ENCODE assay signal across 2 cellular contexts in genomic region chr6:43254138-43254817, GRCh38.
TF ChIP-seq lines count a peak whose summit lies in the region.

No MANE protein-coding gene starts in this region.

TF ChIP-seq in HepG2, 621 proteins besides CTCF, POLR2A, EP300 and RAD21 (continues in another document):
- TF ChIP-seq FOSL2 (CRISPR knock-in tag; IDR thresholded peaks at IDR 0.05) (peak; percentile 25; the same call in 1 of the 2 replicates), ZNF577 (CRISPR knock-in tag; IDR thresholded peaks at IDR 0.05; ENCODE audit: borderline replicate concordance, low read depth) (no peak), ZNF776 (CRISPR knock-in tag; IDR thresholded peaks at IDR 0.05) (0 out of 2 replicates have a peak, but pooled peaks have one; percentile 29), GABPB1 (CRISPR knock-in tag; IDR thresholded peaks at IDR 0.05) (peak; percentile 35; the same call in 1 of the 2 replicates), ZNF616 (CRISPR knock-in tag; IDR thresholded peaks at IDR 0.05; ENCODE audit: low read depth) (no peak), ADNP (CRISPR knock-in tag; IDR thresholded peaks at IDR 0.05) (peak; percentile 40; the same call in 1 of the 2 replicates), PHF21A (CRISPR knock-in tag; IDR thresholded peaks at IDR 0.05) (0 out of 2 replicates have a peak, but pooled peaks have one; percentile 20), ZNF225 (CRISPR knock-in tag; IDR thresholded peaks at IDR 0.05) (0 out of 2 replicates have a peak, but pooled peaks have one; percentile 30), MXD1 (CRISPR knock-in tag; IDR thresholded peaks at IDR 0.05) (0 out of 2 replicates have a peak, but pooled peaks have one; percentile 32), GABPA (IDR thresholded peaks at IDR 0.05; ENCODE audit: low read depth, low read length) (no peak), GABPA (CRISPR knock-in tag; IDR thresholded peaks at IDR 0.05; ENCODE audit: low read depth) (peak; percentile 35; the same call in 1 of the 2 replicates), ZNF629 (CRISPR knock-in tag; conservative IDR thresholded peaks at IDR 0.05) (peak; percentile 94), ZMYM3 (CRISPR knock-in tag; IDR thresholded peaks at IDR 0.05) (peak; percentile 82), ETV5 (CRISPR knock-in tag; IDR thresholded peaks at IDR 0.05; ENCODE audit: borderline replicate concordance) (0 out of 2 replicates have a peak, but pooled peaks have one; percentile 30), ZNF251 (CRISPR knock-in tag; IDR thresholded peaks at IDR 0.05) (no peak)
- TF ChIP-seq, protein P1, sequence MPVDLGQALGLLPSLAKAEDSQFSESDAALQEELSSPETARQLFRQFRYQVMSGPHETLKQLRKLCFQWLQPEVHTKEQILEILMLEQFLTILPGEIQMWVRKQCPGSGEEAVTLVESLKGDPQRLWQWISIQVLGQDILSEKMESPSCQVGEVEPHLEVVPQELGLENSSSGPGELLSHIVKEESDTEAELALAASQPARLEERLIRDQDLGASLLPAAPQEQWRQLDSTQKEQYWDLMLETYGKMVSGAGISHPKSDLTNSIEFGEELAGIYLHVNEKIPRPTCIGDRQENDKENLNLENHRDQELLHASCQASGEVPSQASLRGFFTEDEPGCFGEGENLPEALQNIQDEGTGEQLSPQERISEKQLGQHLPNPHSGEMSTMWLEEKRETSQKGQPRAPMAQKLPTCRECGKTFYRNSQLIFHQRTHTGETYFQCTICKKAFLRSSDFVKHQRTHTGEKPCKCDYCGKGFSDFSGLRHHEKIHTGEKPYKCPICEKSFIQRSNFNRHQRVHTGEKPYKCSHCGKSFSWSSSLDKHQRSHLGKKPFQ (CRISPR knock-in tag; IDR thresholded peaks at IDR 0.05; ENCODE audit: insufficient replicate concordance) = no peak
- TF ChIP-seq, protein P2, sequence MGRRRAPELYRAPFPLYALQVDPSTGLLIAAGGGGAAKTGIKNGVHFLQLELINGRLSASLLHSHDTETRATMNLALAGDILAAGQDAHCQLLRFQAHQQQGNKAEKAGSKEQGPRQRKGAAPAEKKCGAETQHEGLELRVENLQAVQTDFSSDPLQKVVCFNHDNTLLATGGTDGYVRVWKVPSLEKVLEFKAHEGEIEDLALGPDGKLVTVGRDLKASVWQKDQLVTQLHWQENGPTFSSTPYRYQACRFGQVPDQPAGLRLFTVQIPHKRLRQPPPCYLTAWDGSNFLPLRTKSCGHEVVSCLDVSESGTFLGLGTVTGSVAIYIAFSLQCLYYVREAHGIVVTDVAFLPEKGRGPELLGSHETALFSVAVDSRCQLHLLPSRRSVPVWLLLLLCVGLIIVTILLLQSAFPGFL (CRISPR knock-in tag; IDR thresholded peaks at IDR 0.05) = no peak
- TF ChIP-seq, protein P3, sequence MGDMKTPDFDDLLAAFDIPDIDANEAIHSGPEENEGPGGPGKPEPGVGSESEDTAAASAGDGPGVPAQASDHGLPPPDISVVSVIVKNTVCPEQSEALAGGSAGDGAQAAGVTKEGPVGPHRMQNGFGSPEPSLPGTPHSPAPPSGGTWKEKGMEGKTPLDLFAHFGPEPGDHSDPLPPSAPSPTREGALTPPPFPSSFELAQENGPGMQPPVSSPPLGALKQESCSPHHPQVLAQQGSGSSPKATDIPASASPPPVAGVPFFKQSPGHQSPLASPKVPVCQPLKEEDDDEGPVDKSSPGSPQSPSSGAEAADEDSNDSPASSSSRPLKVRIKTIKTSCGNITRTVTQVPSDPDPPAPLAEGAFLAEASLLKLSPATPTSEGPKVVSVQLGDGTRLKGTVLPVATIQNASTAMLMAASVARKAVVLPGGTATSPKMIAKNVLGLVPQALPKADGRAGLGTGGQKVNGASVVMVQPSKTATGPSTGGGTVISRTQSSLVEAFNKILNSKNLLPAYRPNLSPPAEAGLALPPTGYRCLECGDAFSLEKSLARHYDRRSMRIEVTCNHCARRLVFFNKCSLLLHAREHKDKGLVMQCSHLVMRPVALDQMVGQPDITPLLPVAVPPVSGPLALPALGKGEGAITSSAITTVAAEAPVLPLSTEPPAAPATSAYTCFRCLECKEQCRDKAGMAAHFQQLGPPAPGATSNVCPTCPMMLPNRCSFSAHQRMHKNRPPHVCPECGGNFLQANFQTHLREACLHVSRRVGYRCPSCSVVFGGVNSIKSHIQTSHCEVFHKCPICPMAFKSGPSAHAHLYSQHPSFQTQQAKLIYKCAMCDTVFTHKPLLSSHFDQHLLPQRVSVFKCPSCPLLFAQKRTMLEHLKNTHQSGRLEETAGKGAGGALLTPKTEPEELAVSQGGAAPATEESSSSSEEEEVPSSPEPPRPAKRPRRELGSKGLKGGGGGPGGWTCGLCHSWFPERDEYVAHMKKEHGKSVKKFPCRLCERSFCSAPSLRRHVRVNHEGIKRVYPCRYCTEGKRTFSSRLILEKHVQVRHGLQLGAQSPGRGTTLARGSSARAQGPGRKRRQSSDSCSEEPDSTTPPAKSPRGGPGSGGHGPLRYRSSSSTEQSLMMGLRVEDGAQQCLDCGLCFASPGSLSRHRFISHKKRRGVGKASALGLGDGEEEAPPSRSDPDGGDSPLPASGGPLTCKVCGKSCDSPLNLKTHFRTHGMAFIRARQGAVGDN (CRISPR knock-in tag; IDR thresholded peaks at IDR 0.05) = peak; percentile 50
- TF ChIP-seq, protein P4, sequence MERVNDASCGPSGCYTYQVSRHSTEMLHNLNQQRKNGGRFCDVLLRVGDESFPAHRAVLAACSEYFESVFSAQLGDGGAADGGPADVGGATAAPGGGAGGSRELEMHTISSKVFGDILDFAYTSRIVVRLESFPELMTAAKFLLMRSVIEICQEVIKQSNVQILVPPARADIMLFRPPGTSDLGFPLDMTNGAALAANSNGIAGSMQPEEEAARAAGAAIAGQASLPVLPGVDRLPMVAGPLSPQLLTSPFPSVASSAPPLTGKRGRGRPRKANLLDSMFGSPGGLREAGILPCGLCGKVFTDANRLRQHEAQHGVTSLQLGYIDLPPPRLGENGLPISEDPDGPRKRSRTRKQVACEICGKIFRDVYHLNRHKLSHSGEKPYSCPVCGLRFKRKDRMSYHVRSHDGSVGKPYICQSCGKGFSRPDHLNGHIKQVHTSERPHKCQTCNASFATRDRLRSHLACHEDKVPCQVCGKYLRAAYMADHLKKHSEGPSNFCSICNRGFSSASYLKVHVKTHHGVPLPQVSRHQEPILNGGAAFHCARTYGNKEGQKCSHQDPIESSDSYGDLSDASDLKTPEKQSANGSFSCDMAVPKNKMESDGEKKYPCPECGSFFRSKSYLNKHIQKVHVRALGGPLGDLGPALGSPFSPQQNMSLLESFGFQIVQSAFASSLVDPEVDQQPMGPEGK (CRISPR knock-in tag; IDR thresholded peaks at IDR 0.05) = peak; percentile 44; the same call in 1 of the 2 replicates

TF ChIP-seq in HEK293T, 16 proteins besides CTCF, POLR2A, EP300 and RAD21:
- no peak for TF ChIP-seq SP1 (IDR thresholded peaks at IDR 0.05)
- TF ChIP-seq FOXM1 (IDR thresholded peaks at IDR 0.05; ENCODE audit: borderline replicate concordance) = no peak
- TF ChIP-seq LEF1 (IDR thresholded peaks at IDR 0.05; ENCODE audit: borderline replicate concordance) = no peak
- TF ChIP-seq FOXA1 (IDR thresholded peaks at IDR 0.05) = no peak
- no peak for TF ChIP-seq FOXK2 (IDR thresholded peaks at IDR 0.05)
- no peak for TF ChIP-seq SUZ12 (IDR thresholded peaks at IDR 0.05)
- TF ChIP-seq HDGF (IDR thresholded peaks at IDR 0.05; ENCODE audit: borderline replicate concordance) = no peak
- no peak for TF ChIP-seq ARNT (IDR thresholded peaks at IDR 0.05)
- TF ChIP-seq NFRKB (IDR thresholded peaks at IDR 0.05) = no peak
- TF ChIP-seq TARDBP (IDR thresholded peaks at IDR 0.05) = no peak
- no peak for TF ChIP-seq PKNOX1 (IDR thresholded peaks at IDR 0.05)
- no peak for TF ChIP-seq ELF4 (IDR thresholded peaks at IDR 0.05)
- no peak for TF ChIP-seq CTBP1 (IDR thresholded peaks at IDR 0.05; ENCODE audit: borderline replicate concordance)
- no peak for TF ChIP-seq BHLHE40 (IDR thresholded peaks at IDR 0.05; ENCODE audit: borderline replicate concordance)
